ENCODE assay signal across 8 cellular contexts in genomic region chr2:50492452-50492851, GRCh38.
A peak's percentile ranks its signal among the peaks of the same experiment; 100 is the strongest.
DNase-seq lines count a peak whose midpoint lies in the region; ATAC-seq and TF ChIP-seq lines count a peak whose summit lies in the region.

No MANE protein-coding gene starts in this region.

- no peaks in the 10 kb centered on the region for H3K36me3 Mint-ChIP-seq in activated naive CD4-positive, alpha-beta T cell treated with anti-CD3 and anti-CD28 coated beads, Interleukin-2, amount 50 U/mL, for 72 hours

- TF ChIP-seq EP300 in sigmoid colon (IDR thresholded peaks at IDR 0.05): no peak

- no peaks in the 10 kb centered on the region for H3K27me3 ChIP-seq in sigmoid colon

- no peaks in the 10 kb centered on the region for H3K9me3 Mint-ChIP-seq in activated naive CD4-positive, alpha-beta T cell treated with anti-CD3 and anti-CD28 coated beads, Interleukin-2, amount 50 U/mL, for 72 hours

- H3K4me1 ChIP-seq in sigmoid colon: peaks cover 0 to 7% (median 3%) of the 10 kb centered on the region in 4 donors

- no peak for TF ChIP-seq POLR2A in sigmoid colon (IDR thresholded peaks at IDR 0.05)

- 0 to 1% methylated on average over 3 of the region's 3 CpGs for WGBS in sigmoid colon, 2 donors

- no peak overlapping the region for H3K27ac Mint-ChIP-seq in activated naive CD4-positive, alpha-beta T cell treated with anti-CD3 and anti-CD28 coated beads, Interleukin-2, amount 50 U/mL, for 72 hours

- DNase-seq in activated CD4-positive, CD25-positive, alpha-beta regulatory T cell (lab: John Stamatoyannopoulos, UW): no peak
- DNase-seq in NCI-H510A treated with DMSO at 0.1 percent for 48 hours (lab: John Stamatoyannopoulos, UW): peak; percentile 37
- peak in 1 of 2 donors; percentile 15 for DNase-seq in activated naive CD4-positive, alpha-beta T cell treated with anti-CD3 and anti-CD28 coated beads, Interleukin-2, amount 50 U/mL, for 72 hours (ENCODE audit: low spot score in 2 of 2)
- DNase-seq in left cardiac atrium: peak; percentile 36
- DNase-seq in sigmoid colon: peak; percentile 56

- no peak overlapping the region for H3K27ac ChIP-seq in sigmoid colon

- intact Hi-C loops in left cardiac atrium (cut with DNase I): loop anchor here in 1 of 2 donors (5.0 kb wide), 1 partner anchor 1550 kb away; no protein-coding TSS in a partner anchor
- intact Hi-C loops in sigmoid colon (cut with DNase I): no loop called here

- no peaks in the 10 kb centered on the region for H3K9me3 ChIP-seq in sigmoid colon

- peak in 3 of 4 experiments; percentile 27 to 69 (median 40) for TF ChIP-seq CTCF in sigmoid colon (IDR thresholded peaks at IDR 0.05)

- H3K36me3 ChIP-seq in sigmoid colon: no peaks in the 10 kb centered on the region

- peak; percentile 41 to 61 for ATAC-seq in activated CD4-positive, CD25-positive, alpha-beta regulatory T cell treated with anti-CD3 and anti-CD28 coated beads, Interleukin-2, amount 50 U/mL, for 24 hours
- ATAC-seq in GM21381 (IDR thresholded peaks at IDR 0.05; ENCODE audit: unreplicated experiment) (peak; percentile 85), HG03521 (IDR thresholded peaks at IDR 0.05; ENCODE audit: unreplicated experiment) (peak; percentile 66), left cardiac atrium (peak; percentile 84 to 93)
- peak; percentile 40 to 75 for ATAC-seq in activated naive CD4-positive, alpha-beta T cell treated with anti-CD3 and anti-CD28 coated beads, Interleukin-2, amount 50 U/mL, for 72 hours

- no peak overlapping the region for H3K4me3 ChIP-seq in sigmoid colon

Comparison
In these comparisons a context has a peak if more than half of its experiments do, and no peak if none do; other contexts are left out.
1. DNase-seq: peak in NCI-H510A treated with DMSO at 0.1 percent for 48 hours (single experiment), left cardiac atrium (single experiment) and sigmoid colon (single experiment); none in activated CD4-positive, CD25-positive, alpha-beta regulatory T cell (0 of 4).
2. Peak in every context shown above with its lines, with median percentiles within 50 percentile points of each other: ATAC-seq.